In genomic region chr12:70242695-70243509, GRCh38 we compare ENCODE assay signal across 8 cellular contexts. TPM values are rescaled to one million over a fixed set of nuclear protein-coding genes. Genes with fewer than 3 reads are reported as not detected.
DNase-seq lines count a peak whose midpoint lies in the region; ATAC-seq, FAIRE-seq and TF ChIP-seq lines count a peak whose summit lies in the region.

CNOT2 (plus strand) TSS chr12:70243433; CDS start chr12:70278227, 34,794 bp downstream.

- H3K4me3 Mint-ChIP-seq in astrocyte (ENCODE audit: unreplicated experiment): peak within 1 kb of the TSS; percentile 100

- H3K36me3 Mint-ChIP-seq in astrocyte (ENCODE audit: low read depth, unreplicated experiment): peaks cover 15% of the 10 kb centered on the region

- H3K4me1 ChIP-seq in astrocyte (ENCODE audit: insufficient read depth, low read length) (peaks cover 19% of the 10 kb centered on the region), aorta (ENCODE audit: control insufficient read depth in 1 of 2, insufficient read depth in 2 of 2, low read length in 2 of 2) (peaks cover 0 to 7% of the 10 kb centered on the region in 2 donors)

- no peaks in the 10 kb centered on the region for H3K27me3 Mint-ChIP-seq in astrocyte (ENCODE audit: low read depth, unreplicated experiment)

- peaks cover 35% of the 10 kb centered on the region for H4K20me1 ChIP-seq in astrocyte (ENCODE audit: insufficient read depth, low read length)

- peaks cover 9% of the 10 kb centered on the region for H3K36me3 ChIP-seq in astrocyte (ENCODE audit: insufficient read depth, low read length)
- no peaks in the 10 kb centered on the region for H3K36me3 ChIP-seq in aorta (ENCODE audit: control insufficient read depth in 1 of 2, insufficient read depth in 2 of 2, low read length in 1 of 2)

- peaks cover 56% of the 10 kb centered on the region for H3K79me2 ChIP-seq in astrocyte (ENCODE audit: insufficient read depth, low read length)

- H3K27ac ChIP-seq in astrocyte (ENCODE audit: low read depth, low read length) (peak within 1 kb of the TSS; percentile 97), aorta (ENCODE audit: low read depth in 1 of 2, low read length in 2 of 2) (peak within 1 kb of the TSS; percentile 83)

- TF ChIP-seq CTCF in astrocyte (IDR thresholded peaks at IDR 0.05; ENCODE audit: insufficient read depth, low read depth, low read length): no peak

- peak within 1 kb of the TSS; percentile 89 for H2AFZ ChIP-seq in astrocyte (ENCODE audit: low read depth, low read length)

- no peaks in the 10 kb centered on the region for H3K9me3 Mint-ChIP-seq in astrocyte (ENCODE audit: unreplicated experiment)

- ATAC-seq in HG02970 (IDR thresholded peaks at IDR 0.05; ENCODE audit: low FRiP score, unreplicated experiment): peak; percentile 71
- ATAC-seq in aorta (ENCODE audit: low FRiP score): peak; percentile 97

- intact Hi-C loops in aorta (cut with DNase I): loop anchor here (2.0 to 10.0 kb wide), 6 partner anchors 92 to 256 kb away; partner anchors contain the start of gene KCNMB4 (in 2 of the 2)

- H3K4me1 Mint-ChIP-seq in astrocyte (ENCODE audit: low read depth, unreplicated experiment): peaks cover 31% of the 10 kb centered on the region

- H3K27ac Mint-ChIP-seq in astrocyte (ENCODE audit: unreplicated experiment): peak within 1 kb of the TSS; percentile 98

- H3K4me3 ChIP-seq in astrocyte (ENCODE audit: insufficient read depth, low read depth, low read length) (peak within 1 kb of the TSS; percentile 86), aorta (ENCODE audit: low read length in 2 of 2) (peak within 1 kb of the TSS; percentile 87 to 89)

- WGBS in aorta, 2 donors: 0 to 1% methylated on average over 62 to 64 of the region's 64 CpGs

- peak; percentile 50 for DNase-seq in GM18507 (ENCODE audit: extremely low spot score, insufficient read length, low read depth)
- DNase-seq in NCI-H2029 (lab: John Stamatoyannopoulos, UW): peak; percentile 80
- peak; percentile 86 for DNase-seq in T-helper 22 cell (ENCODE audit: low read depth)
- DNase-seq in astrocyte (ENCODE audit: low read depth): peak; percentile 91
- peak; percentile 70 for DNase-seq in hepatic stellate cell (ENCODE audit: low spot score)
- DNase-seq in renal cortical epithelial cell (ENCODE audit: low read depth): peak; percentile 86
- DNase-seq in aorta: peak; percentile 94 to 97

- H3K9me3 ChIP-seq in astrocyte (ENCODE audit: insufficient read depth, low read depth, low read length) (no peaks in the 10 kb centered on the region), aorta (ENCODE audit: control insufficient read depth, low read length) (no peaks in the 10 kb centered on the region)

- peak within 1 kb of the TSS; percentile 90 for H3K4me2 ChIP-seq in astrocyte (ENCODE audit: low read length)

- H3K9ac ChIP-seq in astrocyte (ENCODE audit: low read length): peak within 1 kb of the TSS; percentile 96

- H3K27me3 ChIP-seq in astrocyte (ENCODE audit: insufficient read depth, low read length) (no peaks in the 10 kb centered on the region), aorta (ENCODE audit: control insufficient read depth in 1 of 2, insufficient read depth in 2 of 2, low read length in 1 of 2) (no peaks in the 10 kb centered on the region)

- FAIRE-seq in GM18507 (lab: Jason Lieb, UNC) (peak; percentile 87), astrocyte (lab: Jason Lieb, UNC) (no peak)

RNA-seq across cellular contexts. Expression of gene CNOT2, which starts in this region (rescaled TPM):
- total RNA-seq in astrocyte (63.3 and 67.2 TPM in 2 replicates), renal cortical epithelial cell (151 and 250 TPM in 2 replicates), aorta (100 to 1,000 TPM in 1 of 2 donors, 10 to 100 TPM in 1; 76.6 to 108 TPM)
- polyA plus RNA-seq in aorta: 10 to 100 TPM; 39.0 to 41.8 TPM

Comparison
In these comparisons a context has a peak if more than half of its experiments do, and no peak if none do; other contexts are left out.
1. Peak in every context shown above with its lines: DNase-seq, ATAC-seq, H3K4me3 ChIP-seq and H3K27ac ChIP-seq.